In genomic region chr7:6706666-6707407, GRCh38 we compare ENCODE assay signal across 1 cellular context.
TF ChIP-seq lines count a peak whose summit lies in the region.

Gene ZNF12 (minus strand): TSS chr7:6706947. CDS start chr7:6705173, 1,774 bp downstream.

TF ChIP-seq in K562, 482 proteins besides CTCF, POLR2A, EP300 and RAD21 (continued from another document and continues in another):
- TF ChIP-seq REST (CRISPR knock-in tag; IDR thresholded peaks at IDR 0.05; ENCODE audit: low read depth) = no peak
- TF ChIP-seq DMBX1 (CRISPR knock-in tag; IDR thresholded peaks at IDR 0.05; ENCODE audit: borderline replicate concordance) = no peak; the same call in 1 of the 2 replicates
- peak; percentile 97 for TF ChIP-seq GABPB1 (CRISPR knock-in tag; IDR thresholded peaks at IDR 0.05)
- TF ChIP-seq MAFK (IDR thresholded peaks at IDR 0.05; ENCODE audit: low read length) = no peak
- no peak for TF ChIP-seq KDM2B (CRISPR knock-in tag; IDR thresholded peaks at IDR 0.05)
- TF ChIP-seq PCBP2 (IDR thresholded peaks at IDR 0.05; ENCODE audit: low read depth, low read length, poor library complexity, severe bottlenecking) = no peak
- TF ChIP-seq ARNT (IDR thresholded peaks at IDR 0.05) = peak; percentile 31 to 52; a peak in 1 of 4 replicates
- TF ChIP-seq ZNF764 (CRISPR knock-in tag; IDR thresholded peaks at IDR 0.05; ENCODE audit: low read depth) = no peak
- no peak for TF ChIP-seq CGGBP1 (CRISPR knock-in tag; IDR thresholded peaks at IDR 0.05)
- TF ChIP-seq ZFP91 (CRISPR knock-in tag; IDR thresholded peaks at IDR 0.05) = no peak
- TF ChIP-seq AFF4 (CRISPR knock-in tag; IDR thresholded peaks at IDR 0.05) = no peak
- 0 out of 2 replicates have a peak, but pooled peaks have one; percentile 24 for TF ChIP-seq ZNF311 (CRISPR knock-in tag; IDR thresholded peaks at IDR 0.05)
- no peak for TF ChIP-seq BDP1 (IDR thresholded peaks at IDR 0.05; ENCODE audit: insufficient read depth, insufficient read length)
- TF ChIP-seq ZNF431 (CRISPR knock-in tag; IDR thresholded peaks at IDR 0.05) = no peak
- no peak for TF ChIP-seq HOXB6 (CRISPR knock-in tag; IDR thresholded peaks at IDR 0.05; ENCODE audit: borderline replicate concordance)
- TF ChIP-seq MLLT1 (IDR thresholded peaks at IDR 0.05) = no peak
- no peak for TF ChIP-seq MCM2 (IDR thresholded peaks at IDR 0.05; ENCODE audit: low read depth)
- TF ChIP-seq POU5F1 (IDR thresholded peaks at IDR 0.05; ENCODE audit: borderline replicate concordance, low read depth, low read length, partially characterized antibody) = peak; percentile 78
- no peak for TF ChIP-seq ZBTB1 (CRISPR knock-in tag; IDR thresholded peaks at IDR 0.05; ENCODE audit: borderline replicate concordance, low read depth)
- no peak for TF ChIP-seq ETS2 (tag; IDR thresholded peaks at IDR 0.05; ENCODE audit: borderline replicate concordance, poor library complexity, severe bottlenecking)
- no peak for TF ChIP-seq ZBTB34 (CRISPR knock-in tag; IDR thresholded peaks at IDR 0.05)
- no peak for TF ChIP-seq IRF1 (CRISPR knock-in tag; IDR thresholded peaks at IDR 0.05; ENCODE audit: borderline replicate concordance)
- no peak; the same call in 1 of the 2 replicates for TF ChIP-seq CTBP1 (IDR thresholded peaks at IDR 0.05; ENCODE audit: borderline replicate concordance)
- TF ChIP-seq PRMT5 (CRISPR knock-in tag; IDR thresholded peaks at IDR 0.05) = no peak
- TF ChIP-seq SNIP1 (IDR thresholded peaks at IDR 0.05; ENCODE audit: low read depth) = no peak
- no peak for TF ChIP-seq HMG20B (CRISPR knock-in tag; IDR thresholded peaks at IDR 0.05)
- TF ChIP-seq ATF2 (CRISPR knock-in tag; IDR thresholded peaks at IDR 0.05) = no peak
- TF ChIP-seq DDX20 (tag; IDR thresholded peaks at IDR 0.05; ENCODE audit: low read depth) = no peak
- no peak for TF ChIP-seq SFPQ (IDR thresholded peaks at IDR 0.05; ENCODE audit: low read depth, low read length)
- TF ChIP-seq E2F8 (IDR thresholded peaks at IDR 0.05; ENCODE audit: low read depth, partially characterized antibody) = no peak
- TF ChIP-seq CXXC5 (CRISPR knock-in tag; IDR thresholded peaks at IDR 0.05) = peak; percentile 87
- 0 out of 2 replicates have a peak, but pooled peaks have one; percentile 35 for TF ChIP-seq SMAD4 (CRISPR knock-in tag; conservative IDR thresholded peaks at IDR 0.05)
- TF ChIP-seq ZC3H8 (IDR thresholded peaks at IDR 0.05) = no peak
- TF ChIP-seq HBP1 (CRISPR knock-in tag; IDR thresholded peaks at IDR 0.05) = 0 out of 2 replicates have a peak, but pooled peaks have one; percentile 7
- no peak for TF ChIP-seq NELFE (IDR thresholded peaks at IDR 0.05; ENCODE audit: insufficient read depth, insufficient read length)
- peak; percentile 63; the same call in 1 of the 2 replicates for TF ChIP-seq ATF7 (IDR thresholded peaks at IDR 0.05)
- TF ChIP-seq SETDB1 (IDR thresholded peaks at IDR 0.05; ENCODE audit: low read length) = no peak
